Comparison of ENCODE assay signal across 8 cellular contexts in genomic region chr5:58886315-58887207, GRCh38.
A peak's percentile ranks its signal among the peaks of the same experiment; 100 is the strongest.
DNase-seq lines count a peak whose midpoint lies in the region; ATAC-seq and TF ChIP-seq lines count a peak whose summit lies in the region.

No MANE protein-coding gene starts in this region.

- in situ Hi-C loops in KBM-7 (cut with MboI; ENCODE audit: low pct_unique_long_range_greater_than_20kb, low sequenced_read_pairs), result loop anchor here (25.0 kb wide), 1 partner anchor 276 kb away; no protein-coding TSS in a partner anchor

- peak; percentile 23 for DNase-seq in GDM1 (lab: John Stamatoyannopoulos, UW)
- peak; percentile 79 for DNase-seq in KBM-7
- peak; percentile 71 to 87 for DNase-seq in SJCRH30
- DNase-seq in activated gamma-delta T cell treated with anti-CD3 and anti-CD28 coated beads, Interleukin-2, amount 50 U/mL, for 16 hours (ENCODE audit: low read depth), result peak; percentile 42
- DNase-seq in glutamatergic neuron, result peak; percentile 66
- DNase-seq in posterior vena cava (ENCODE audit: low spot score), result peak; percentile 87
- DNase-seq in ureter (ENCODE audit: low spot score), result peak; percentile 66

- H3K36me3 Mint-ChIP-seq in glutamatergic neuron (ENCODE audit: unreplicated experiment), result peaks cover 14% of the 10 kb centered on the region

- no peaks in the 10 kb centered on the region for H3K36me3 ChIP-seq in SJCRH30

- peak overlapping the region; percentile 6; the same call in 1 of the 2 replicates for H3K4me3 ChIP-seq in SJCRH30

- peaks cover 2% of the 10 kb centered on the region for H3K27me3 Mint-ChIP-seq in glutamatergic neuron (ENCODE audit: unreplicated experiment)

- H3K4me1 ChIP-seq in SJCRH30, result no peaks in the 10 kb centered on the region

- H3K27me3 ChIP-seq in SJCRH30, result no peaks in the 10 kb centered on the region

- H3K27ac ChIP-seq in SJCRH30, result no peak overlapping the region

- peaks cover 6% of the 10 kb centered on the region for H3K9me3 Mint-ChIP-seq in glutamatergic neuron (ENCODE audit: unreplicated experiment)

- TF ChIP-seq CTCF in glutamatergic neuron (IDR thresholded peaks at IDR 0.05; ENCODE audit: partially characterized antibody, unreplicated experiment), result peak; percentile 90

- peak; percentile 88 for ATAC-seq in GM21723 (IDR thresholded peaks at IDR 0.05; ENCODE audit: unreplicated experiment)

- intact Hi-C loops in posterior vena cava (cut with DNase I), result loop anchor here in 1 of 2 donors (5.0 kb wide), 1 partner anchor 291 kb away; no protein-coding TSS in a partner anchor

- no peak overlapping the region for H3K27ac Mint-ChIP-seq in glutamatergic neuron (ENCODE audit: unreplicated experiment)

- no peak overlapping the region for H3K4me3 Mint-ChIP-seq in glutamatergic neuron (ENCODE audit: unreplicated experiment)

- H3K9me3 ChIP-seq in SJCRH30 (replicated peaks), result no peaks in the 10 kb centered on the region

- peaks cover 21% of the 10 kb centered on the region for H3K4me1 Mint-ChIP-seq in glutamatergic neuron (ENCODE audit: low read depth, unreplicated experiment)

Comparison
In these comparisons a context has a peak if more than half of its experiments do, and no peak if none do; other contexts are left out.
1. DNase-seq: peak in every context shown above with its lines; median percentile 87 in posterior vena cava; 79 in KBM-7; 79 in SJCRH30; 66 in glutamatergic neuron; 66 in ureter; 42 in activated gamma-delta T cell treated with anti-CD3 and anti-CD28 coated beads, Interleukin-2, amount 50 U/mL, for 16 hours; 23 in GDM1.